ENCODE assay signal across 9 cellular contexts in the genomic region with DNA sequence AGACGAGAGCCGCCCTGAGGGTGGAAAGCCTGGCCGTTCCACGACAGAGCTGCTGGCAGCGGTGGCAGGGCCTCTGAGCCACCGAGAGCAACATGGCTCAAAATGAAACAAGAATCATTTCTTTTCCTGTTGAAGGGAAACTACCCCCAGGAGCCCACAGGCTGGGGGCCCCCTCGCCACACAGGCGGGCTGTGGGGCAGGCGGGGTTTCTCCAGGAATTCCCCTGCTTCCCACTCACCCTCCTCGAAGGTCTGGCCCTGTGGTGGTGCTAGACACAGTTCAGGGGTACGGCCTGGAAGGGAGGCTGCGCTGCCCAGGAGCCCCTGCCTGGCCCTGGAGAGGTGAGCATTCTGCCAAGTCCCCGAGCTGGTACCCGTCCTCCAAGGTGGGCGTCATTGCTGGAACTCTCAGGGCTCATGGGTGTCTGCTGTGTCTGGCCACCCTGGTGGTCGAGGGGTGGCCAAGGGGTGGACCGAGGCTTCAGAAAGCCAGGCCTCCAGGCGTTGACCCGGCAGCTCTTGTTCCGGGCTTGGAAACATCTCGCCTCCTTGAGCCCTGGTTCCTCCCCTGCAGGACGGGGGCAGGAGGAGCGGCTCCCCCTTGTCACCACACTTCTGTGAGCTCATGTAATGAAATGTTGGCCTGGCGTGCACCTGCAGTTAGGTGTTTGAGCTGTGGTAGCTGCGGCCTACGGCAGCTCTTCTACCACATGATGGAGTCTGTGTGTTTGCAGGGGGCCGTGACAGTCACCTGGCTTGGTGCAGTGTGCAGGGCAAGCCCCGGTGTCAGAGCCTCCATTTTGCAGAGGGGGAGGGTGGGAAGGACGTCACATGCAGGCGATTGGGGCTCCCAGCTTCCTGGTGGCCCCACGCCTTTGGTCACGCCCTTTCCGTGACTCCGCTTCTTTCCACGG.
DNase-seq lines count a peak whose midpoint lies in the region; ATAC-seq and TF ChIP-seq lines count a peak whose summit lies in the region.
"Had no signal": no experiment of that assay in that cellular context is flagged by ENCODE, and none has a peak within 500 bp of the region (broad histone marks: within the 10 kb centered on the region; RNA-seq: fewer than 3 reads in every experiment).

No MANE protein-coding gene starts in this region.

- in situ Hi-C loops in GM13977 (cut with MboI; ENCODE audit: low pct_unique_long_range_greater_than_20kb, low sequenced_read_pairs, unreplicated experiment), result no loop called here

- TF ChIP-seq POLR2A in suprapubic skin (IDR thresholded peaks at IDR 0.05), result no peak

- DNase-seq in GM13977 (ENCODE audit: low spot score) (peak; percentile 79), germinal center (ENCODE audit: low spot score) (peak; percentile 43), suprapubic skin (ENCODE audit: low spot score in 2 of 2) (no peak), DMS153 (lab: John Stamatoyannopoulos, UW) (no peak), mucosa of gallbladder (ENCODE audit: low spot score) (no peak)
- peak; percentile 52 to 66 for DNase-seq in activated CD4-positive, alpha-beta T cell treated with anti-CD3 and anti-CD28 coated beads for 4 hours

- ATAC-seq in HG02759 (IDR thresholded peaks at IDR 0.05; ENCODE audit: unreplicated experiment) (peak; percentile 46), SK-N-SH treated with all-trans-retinoic acid at 6 μM for 48 hours (no peak)

- TF ChIP-seq CTCF in GM13977 (IDR thresholded peaks at IDR 0.05; ENCODE audit: extremely low read depth, insufficient read depth, missing control alignments) (no peak), suprapubic skin (IDR thresholded peaks at IDR 0.05) (no peak)

- H3K27me3 ChIP-seq in suprapubic skin, result no peaks in the 10 kb centered on the region

- TF ChIP-seq EP300 in suprapubic skin (IDR thresholded peaks at IDR 0.05), result no peak

- peak overlapping the region; percentile 40 for H3K27ac ChIP-seq in suprapubic skin
- H3K27ac ChIP-seq: epithelial cell of prostate had no signal

- peaks cover 93% of the 10 kb centered on the region for H3K4me1 ChIP-seq in suprapubic skin

- H3K36me3 ChIP-seq in suprapubic skin, result no peaks in the 10 kb centered on the region

- H3K9me3 ChIP-seq in suprapubic skin, result no peaks in the 10 kb centered on the region

- peak overlapping the region; percentile 15 for H3K4me3 ChIP-seq in suprapubic skin

- 32% methylated on average over 12 of the region's 35 CpGs for WGBS in suprapubic skin

TF ChIP-seq in SK-N-SH treated with all-trans-retinoic acid at 6 μM for 48 hours, 23 proteins besides CTCF, POLR2A, EP300 and RAD21:
- TF ChIP-seq, protein P1, sequence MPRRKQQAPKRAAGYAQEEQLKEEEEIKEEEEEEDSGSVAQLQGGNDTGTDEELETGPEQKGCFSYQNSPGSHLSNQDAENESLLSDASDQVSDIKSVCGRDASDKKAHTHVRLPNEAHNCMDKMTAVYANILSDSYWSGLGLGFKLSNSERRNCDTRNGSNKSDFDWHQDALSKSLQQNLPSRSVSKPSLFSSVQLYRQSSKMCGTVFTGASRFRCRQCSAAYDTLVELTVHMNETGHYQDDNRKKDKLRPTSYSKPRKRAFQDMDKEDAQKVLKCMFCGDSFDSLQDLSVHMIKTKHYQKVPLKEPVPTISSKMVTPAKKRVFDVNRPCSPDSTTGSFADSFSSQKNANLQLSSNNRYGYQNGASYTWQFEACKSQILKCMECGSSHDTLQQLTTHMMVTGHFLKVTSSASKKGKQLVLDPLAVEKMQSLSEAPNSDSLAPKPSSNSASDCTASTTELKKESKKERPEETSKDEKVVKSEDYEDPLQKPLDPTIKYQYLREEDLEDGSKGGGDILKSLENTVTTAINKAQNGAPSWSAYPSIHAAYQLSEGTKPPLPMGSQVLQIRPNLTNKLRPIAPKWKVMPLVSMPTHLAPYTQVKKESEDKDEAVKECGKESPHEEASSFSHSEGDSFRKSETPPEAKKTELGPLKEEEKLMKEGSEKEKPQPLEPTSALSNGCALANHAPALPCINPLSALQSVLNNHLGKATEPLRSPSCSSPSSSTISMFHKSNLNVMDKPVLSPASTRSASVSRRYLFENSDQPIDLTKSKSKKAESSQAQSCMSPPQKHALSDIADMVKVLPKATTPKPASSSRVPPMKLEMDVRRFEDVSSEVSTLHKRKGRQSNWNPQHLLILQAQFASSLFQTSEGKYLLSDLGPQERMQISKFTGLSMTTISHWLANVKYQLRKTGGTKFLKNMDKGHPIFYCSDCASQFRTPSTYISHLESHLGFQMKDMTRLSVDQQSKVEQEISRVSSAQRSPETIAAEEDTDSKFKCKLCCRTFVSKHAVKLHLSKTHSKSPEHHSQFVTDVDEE (CRISPR knock-in tag; IDR thresholded peaks at IDR 0.05), result no peak
- TF ChIP-seq, protein P2, sequence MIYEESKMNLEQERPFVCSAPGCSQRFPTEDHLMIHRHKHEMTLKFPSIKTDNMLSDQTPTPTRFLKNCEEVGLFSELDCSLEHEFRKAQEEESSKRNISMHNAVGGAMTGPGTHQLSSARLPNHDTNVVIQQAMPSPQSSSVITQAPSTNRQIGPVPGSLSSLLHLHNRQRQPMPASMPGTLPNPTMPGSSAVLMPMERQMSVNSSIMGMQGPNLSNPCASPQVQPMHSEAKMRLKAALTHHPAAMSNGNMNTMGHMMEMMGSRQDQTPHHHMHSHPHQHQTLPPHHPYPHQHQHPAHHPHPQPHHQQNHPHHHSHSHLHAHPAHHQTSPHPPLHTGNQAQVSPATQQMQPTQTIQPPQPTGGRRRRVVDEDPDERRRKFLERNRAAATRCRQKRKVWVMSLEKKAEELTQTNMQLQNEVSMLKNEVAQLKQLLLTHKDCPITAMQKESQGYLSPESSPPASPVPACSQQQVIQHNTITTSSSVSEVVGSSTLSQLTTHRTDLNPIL (CRISPR knock-in tag; IDR thresholded peaks at IDR 0.05; ENCODE audit: low read depth), result no peak
- TF ChIP-seq SNAI2 (CRISPR knock-in tag; IDR thresholded peaks at IDR 0.05) (no peak), TOX (CRISPR knock-in tag; IDR thresholded peaks at IDR 0.05; ENCODE audit: borderline replicate concordance) (no peak)

Comparison
In these comparisons a context has a peak if more than half of its experiments do, and no peak if none do; other contexts are left out.
1. DNase-seq: peak in GM13977 (single experiment), activated CD4-positive, alpha-beta T cell treated with anti-CD3 and anti-CD28 coated beads for 4 hours (2 of 2) and germinal center (single experiment); none in suprapubic skin (0 of 2), DMS153 (single experiment) and mucosa of gallbladder (single experiment).